Comparison of ENCODE assay signal across 9 cellular contexts in the genomic region with DNA sequence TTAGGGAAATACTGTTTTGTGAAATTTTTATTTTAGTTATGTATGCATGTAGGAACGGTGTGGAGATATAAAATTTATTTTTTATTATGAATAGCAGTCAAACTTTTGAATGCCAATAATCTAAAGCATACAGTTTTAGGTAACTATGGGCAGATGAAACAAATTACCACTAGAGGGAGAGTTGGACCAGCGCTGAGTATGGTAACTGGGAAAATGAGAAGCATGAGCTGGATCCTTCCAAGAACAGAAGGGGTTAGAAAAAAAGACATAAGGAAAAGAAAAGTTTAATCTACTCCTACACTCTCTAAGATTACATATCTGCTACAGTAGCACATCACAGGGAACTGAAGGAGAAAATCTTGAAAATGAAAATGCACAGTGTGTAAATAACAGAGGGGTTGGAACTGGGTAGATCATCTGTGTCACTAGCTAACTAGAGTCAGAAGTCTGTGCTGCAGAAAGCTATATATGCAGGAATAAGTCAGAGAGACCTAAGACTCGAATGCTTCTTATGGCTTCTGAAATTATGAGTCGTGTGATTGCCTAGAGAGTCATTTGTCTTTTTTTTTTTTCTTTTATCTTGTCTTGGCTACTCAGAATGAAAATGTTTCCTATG. TPM values are rescaled to one million over a fixed set of nuclear protein-coding genes. Genes with fewer than 3 reads are reported as not detected.
DNase-seq lines count a peak whose midpoint lies in the region; ATAC-seq, FAIRE-seq and TF ChIP-seq lines count a peak whose summit lies in the region.
"Had no signal": no experiment of that assay in that cellular context is flagged by ENCODE, and none has a peak within 500 bp of the region (broad histone marks: within the 10 kb centered on the region; RNA-seq: fewer than 3 reads in every experiment).

No MANE protein-coding gene starts in this region.

- ATAC-seq in GM12878 (peak; percentile 68; the same call in 2 of the 3 replicates), HG02840 (IDR thresholded peaks at IDR 0.05; ENCODE audit: low FRiP score, unreplicated experiment) (no peak)

- H3K9ac ChIP-seq in MM.1S (ENCODE audit: low read length) (no peak overlapping the region), GM12878 (ENCODE audit: control insufficient read depth, insufficient read depth, low read length) (no peak overlapping the region), neural cell (ENCODE audit: low read length) (no peak overlapping the region)

- H3K79me2 ChIP-seq in MM.1S (ENCODE audit: low read length) (no peaks in the 10 kb centered on the region), GM12878 (ENCODE audit: control insufficient read depth, insufficient read depth, low read length) (no peaks in the 10 kb centered on the region), neural cell (replicated peaks; ENCODE audit: insufficient read depth, low read length) (no peaks in the 10 kb centered on the region)

- no peaks in the 10 kb centered on the region for H3K9me2 ChIP-seq in MM.1S (replicated peaks; ENCODE audit: insufficient read depth, low read length)
- no peaks in the 10 kb centered on the region for H3K9me2 ChIP-seq in neural cell (ENCODE audit: insufficient read depth, low read length)

- H3K36me3 ChIP-seq in MM.1S (replicated peaks; ENCODE audit: insufficient read depth, low read length) (no peaks in the 10 kb centered on the region), GM12878 (ENCODE audit: control insufficient read depth in 2 of 2, insufficient read depth in 2 of 2, low read length in 1 of 2) (no peaks in the 10 kb centered on the region), neural cell (ENCODE audit: insufficient read depth, low read length) (no peaks in the 10 kb centered on the region), ascending aorta (no peaks in the 10 kb centered on the region), thyroid gland (no peaks in the 10 kb centered on the region)

- H3K4me3 ChIP-seq in GM12865 (ENCODE audit: low read depth, low read length) (no peak overlapping the region), MM.1S (ENCODE audit: low read length) (no peak overlapping the region), GM12878 (no peak overlapping the region), neural cell (ENCODE audit: low read length) (no peak overlapping the region), ascending aorta (no peak overlapping the region), thyroid gland (replicated peaks in 1 of 3) (no peak overlapping the region)

- intact Hi-C loops in GM12878 (cut with micrococcal nuclease; ENCODE audit: unreplicated experiment) (loop anchor here (1.0 to 10.0 kb wide), 2 partner anchors 178 to 844 kb away; no protein-coding TSS in a partner anchor), ascending aorta (cut with DNase I) (no loop called here), thyroid gland (cut with DNase I) (no loop called here)

- H2AFZ ChIP-seq in MM.1S (ENCODE audit: low read length) (no peak overlapping the region), GM12878 (ENCODE audit: control insufficient read depth, low read depth, low read length) (no peak overlapping the region), neural cell (ENCODE audit: low read depth, low read length) (no peak overlapping the region)

- CTCF ChIA-PET in GM12878 (lab: Yijun Ruan, JAX), result interaction anchor here (0.7 to 2.9 kb wide), 10 partner anchors 13 to 845 kb away, joined by 3 to 8 read pairs (median 3); no protein-coding TSS in a partner anchor

- TF ChIP-seq CTCF in GM12865 (IDR thresholded peaks at IDR 0.05; ENCODE audit: insufficient read depth, low read depth, low read length, missing control alignments) (peak; percentile 32), MM.1S (IDR thresholded peaks at IDR 0.05; ENCODE audit: low read length) (peak; percentile 42), GM12878 (IDR thresholded peaks at IDR 0.05 in 2 of 3, conservative IDR thresholded peaks at IDR 0.05 in 1 of 3; ENCODE audit: control insufficient read depth in 2 of 3, extremely low read depth in 1 of 3, insufficient read depth in 1 of 3, low read depth in 3 of 3, low read length in 3 of 3) (peak in 2 of 3 experiments; percentile 26 to 31; a peak in 4 of 6 replicates), neural cell (IDR thresholded peaks at IDR 0.05; ENCODE audit: poor library complexity, severe bottlenecking) (peak; percentile 75), ascending aorta (IDR thresholded peaks at IDR 0.05) (no peak), thyroid gland (IDR thresholded peaks at IDR 0.05) (peak in 1 of 6 experiments; percentile 28)

- POLR2A ChIA-PET in GM12878 (lab: Charles Lee), result no interaction called here

- RAD21 ChIA-PET in GM12878 (lab: Charles Lee; ENCODE audit: unreplicated experiment), result interaction anchor here (0.7 to 1.3 kb wide), 3 partner anchors 176 to 847 kb away, joined by 3 read pairs; no protein-coding TSS in a partner anchor

- in situ Hi-C loops in GM12878 (cut with MboI), result loop anchor here (25.0 kb wide), 1 partner anchor 821 kb away; no protein-coding TSS in a partner anchor

- no peak for FAIRE-seq in GM12878 (lab: Jason Lieb, UNC)

- DNase-seq in GM12865 (ENCODE audit: low read depth), result no peak
- peak; percentile 11 for DNase-seq in MM.1S
- no peak for DNase-seq in GM12878 (ENCODE audit: low read depth, low spot score)
- no peak for DNase-seq in ascending aorta (ENCODE audit: low spot score in 2 of 2)
- DNase-seq in AG08396 (ENCODE audit: low spot score), result no peak
- DNase-seq in thyroid gland, result no peak
- DNase-seq: NCI-H2171 had no signal

- no peaks in the 10 kb centered on the region for H3F3A ChIP-seq in MM.1S (ENCODE audit: insufficient read depth, low read length)
- H3F3A ChIP-seq in neural cell (ENCODE audit: insufficient read depth, low read length, poor library complexity, severe bottlenecking), result no peaks in the 10 kb centered on the region

- no peak for TF ChIP-seq POLR2A in GM12878 (IDR thresholded peaks at IDR 0.05; ENCODE audit: low read depth, low read length)
- no peak for TF ChIP-seq POLR2A in thyroid gland (IDR thresholded peaks at IDR 0.05)

- H3K4me2 ChIP-seq in MM.1S (ENCODE audit: low read depth, low read length), result no peak overlapping the region
- H3K4me2 ChIP-seq in GM12878 (ENCODE audit: control insufficient read depth, insufficient read depth), result no peak overlapping the region
- H3K4me2 ChIP-seq in neural cell (ENCODE audit: low read length), result no peak overlapping the region

- H3K27ac ChIP-seq in MM.1S (ENCODE audit: low read length) (no peak overlapping the region), GM12878 (ENCODE audit: control insufficient read depth, insufficient read depth) (no peak overlapping the region), neural cell (ENCODE audit: low read length) (no peak overlapping the region), ascending aorta (no peak overlapping the region), thyroid gland (no peak overlapping the region)

- TF ChIP-seq RAD21 in GM12878 (IDR thresholded peaks at IDR 0.05; ENCODE audit: insufficient read depth, low read depth, low read length) (0 out of 2 replicates have a peak, but pooled peaks have one; percentile 14), neural cell (conservative IDR thresholded peaks at IDR 0.05) (peak; percentile 81)

- TF ChIP-seq EP300 in GM12878 (IDR thresholded peaks at IDR 0.05; ENCODE audit: borderline replicate concordance in 1 of 2, control insufficient read depth in 1 of 2, low read depth in 2 of 2, low read length in 2 of 2) (no peak), neural cell (conservative IDR thresholded peaks at IDR 0.05; ENCODE audit: poor library complexity, severe bottlenecking) (no peak)

- H3K27me3 ChIP-seq in MM.1S (replicated peaks; ENCODE audit: insufficient read depth, low read length) (no peaks in the 10 kb centered on the region), GM12878 (replicated peaks in 1 of 2; ENCODE audit: control insufficient read depth in 2 of 2, insufficient read depth in 2 of 2, low read length in 1 of 2) (no peaks in the 10 kb centered on the region), neural cell (ENCODE audit: insufficient read depth, low read depth, low read length) (no peaks in the 10 kb centered on the region), ascending aorta (no peaks in the 10 kb centered on the region), thyroid gland (no peaks in the 10 kb centered on the region)

- BruUV-seq in GM12878 (replicated peaks; lab: Mats Ljungman, UMichigan), result no TSS peak

- WGBS in GM12878 (ENCODE audit: insufficient coverage, insufficient replicate concordance, low lambda C conversion rate, missing lambda C conversion rate), result 1% methylated on average over 4 of the region's 4 CpGs
- WGBS in thyroid gland, 2 donors, result 22 to 28% methylated on average over 4 of the region's 4 CpGs

- H4K20me1 ChIP-seq in MM.1S (ENCODE audit: insufficient read depth, low read length) (no peaks in the 10 kb centered on the region), GM12878 (ENCODE audit: control insufficient read depth, insufficient read depth) (no peaks in the 10 kb centered on the region), neural cell (ENCODE audit: insufficient read depth) (no peaks in the 10 kb centered on the region)

- H3K9me3 ChIP-seq in MM.1S (replicated peaks; ENCODE audit: insufficient read depth, low read length) (no peaks in the 10 kb centered on the region), GM12878 (replicated peaks; ENCODE audit: control insufficient read depth, insufficient read depth, low read length) (no peaks in the 10 kb centered on the region; the same call in 2 of the 3 replicates), neural cell (ENCODE audit: low read length) (no peaks in the 10 kb centered on the region), ascending aorta (no peaks in the 10 kb centered on the region), thyroid gland (no peaks in the 10 kb centered on the region)

- no peaks in the 10 kb centered on the region for H3K4me1 ChIP-seq in MM.1S (ENCODE audit: low read length)
- H3K4me1 ChIP-seq in GM12878 (ENCODE audit: control insufficient read depth, insufficient read depth, low read length), result no peaks in the 10 kb centered on the region
- no peaks in the 10 kb centered on the region for H3K4me1 ChIP-seq in ascending aorta
- no peaks in the 10 kb centered on the region for H3K4me1 ChIP-seq in thyroid gland

- SMC1A ChIA-PET in GM12878 (lab: Charles Lee; ENCODE audit: uncharacterized antibody, unreplicated experiment), result interaction anchor here (0.7 to 1.3 kb wide), 4 partner anchors 11 to 532 kb away, joined by 3 to 5 read pairs (median 4); no protein-coding TSS in a partner anchor

RNA-seq across cellular contexts. Expression of a gene that starts 15.6 kb away (rescaled TPM):
- total RNA-seq in GM12878 (2013; cell fraction: nucleolus; rRNA removed), result not detected in 2 replicates
- total RNA-seq in GM12878 (2014; rRNA removed) (not detected in 2 replicates), GM12878 (2014; rRNA removed; fragmentation: Illumina TruSeq; extraction: Trizol) (not detected in 2 replicates), GM12878 (2021) (0.33 and 0.51 TPM in 2 replicates), ascending aorta (not detected), thyroid gland (not detected)
- not detected for polyA plus RNA-seq in GM12878 (2011; ENCODE audit: low read depth)
- polyA plus RNA-seq in GM12878 (2011; rRNA removed) (not detected in 2 replicates), GM12878 (2014; fragmentation: Illumina TruSeq; extraction: Trizol) (not detected in 2 replicates), GM12878 (2014; fragmentation: Nextera tagmentation; extraction: Ambion mirVana) (not detected), GM12878 (2014; rRNA removed) (not detected in 2 replicates), GM12878 (2016; fragmentation: Nextera tagmentation; extraction: Ambion mirVana) (not detected), neural cell (not detected in 2 replicates)
- not detected in 2 replicates for polyA plus RNA-seq in GM12878 (2011; cell fraction: cytosol; rRNA removed)
- not detected in 2 replicates for polyA plus RNA-seq in GM12878 (2011; cell fraction: nucleus; rRNA removed)
- polyA plus RNA-seq in GM12878 (2012), result not detected in 2 replicates
- polyA minus RNA-seq in GM12878 (2011; rRNA and poly(A)+ RNA removed), result not detected in 2 replicates
- polyA minus RNA-seq in GM12878 (2011; cell fraction: cytosol; rRNA and poly(A)+ RNA removed), result not detected in 2 replicates
- not detected in 2 replicates for polyA minus RNA-seq in GM12878 (2011; cell fraction: nucleus; rRNA and poly(A)+ RNA removed)
- polyA minus RNA-seq in neural cell, result not detected in 2 replicates

RNA-seq across cellular contexts. Expression of a gene that starts 46.7 kb away (rescaled TPM):
- total RNA-seq in GM12878 (2013; cell fraction: nucleolus; rRNA removed), result not detected in 2 replicates
- not detected in 2 replicates for total RNA-seq in GM12878 (2014; rRNA removed)
- not detected in 2 replicates for total RNA-seq in GM12878 (2014; rRNA removed; fragmentation: Illumina TruSeq; extraction: Trizol)
- 2.7 and 3.9 TPM in 2 replicates for total RNA-seq in GM12878 (2021)
- polyA plus RNA-seq in GM12878 (2011; ENCODE audit: low read depth), result not detected
- not detected in 2 replicates for polyA plus RNA-seq in GM12878 (2011; rRNA removed)
- not detected in 2 replicates for polyA plus RNA-seq in GM12878 (2011; cell fraction: cytosol; rRNA removed)
- not detected in 2 replicates for polyA plus RNA-seq in GM12878 (2011; cell fraction: nucleus; rRNA removed)
- polyA plus RNA-seq in GM12878 (2012), result not detected in 2 replicates
- polyA plus RNA-seq in GM12878 (2014; fragmentation: Illumina TruSeq; extraction: Trizol), result not detected in 2 replicates
- not detected for polyA plus RNA-seq in GM12878 (2014; fragmentation: Nextera tagmentation; extraction: Ambion mirVana)
- not detected in 2 replicates for polyA plus RNA-seq in GM12878 (2014; rRNA removed)
- not detected for polyA plus RNA-seq in GM12878 (2016; fragmentation: Nextera tagmentation; extraction: Ambion mirVana)
- polyA minus RNA-seq in GM12878 (2011; rRNA and poly(A)+ RNA removed), result not detected in 2 replicates
- polyA minus RNA-seq in GM12878 (2011; cell fraction: cytosol; rRNA and poly(A)+ RNA removed), result not detected in 2 replicates
- not detected in 2 replicates for polyA minus RNA-seq in GM12878 (2011; cell fraction: nucleus; rRNA and poly(A)+ RNA removed)
- not detected in 2 replicates for polyA plus RNA-seq in neural cell
- not detected in 2 replicates for polyA minus RNA-seq in neural cell
- not detected for total RNA-seq in ascending aorta
- not detected for total RNA-seq in thyroid gland

Comparison
In these comparisons a context has a peak if more than half of its experiments do, and no peak if none do; other contexts are left out.
1. CTCF ChIP-seq: peak in GM12865 (single experiment), MM.1S (single experiment), GM12878 (2 of 3) and neural cell (single experiment); none in ascending aorta (0 of 3).